ENCODE assay signal across 10 cellular contexts in the genomic region with DNA sequence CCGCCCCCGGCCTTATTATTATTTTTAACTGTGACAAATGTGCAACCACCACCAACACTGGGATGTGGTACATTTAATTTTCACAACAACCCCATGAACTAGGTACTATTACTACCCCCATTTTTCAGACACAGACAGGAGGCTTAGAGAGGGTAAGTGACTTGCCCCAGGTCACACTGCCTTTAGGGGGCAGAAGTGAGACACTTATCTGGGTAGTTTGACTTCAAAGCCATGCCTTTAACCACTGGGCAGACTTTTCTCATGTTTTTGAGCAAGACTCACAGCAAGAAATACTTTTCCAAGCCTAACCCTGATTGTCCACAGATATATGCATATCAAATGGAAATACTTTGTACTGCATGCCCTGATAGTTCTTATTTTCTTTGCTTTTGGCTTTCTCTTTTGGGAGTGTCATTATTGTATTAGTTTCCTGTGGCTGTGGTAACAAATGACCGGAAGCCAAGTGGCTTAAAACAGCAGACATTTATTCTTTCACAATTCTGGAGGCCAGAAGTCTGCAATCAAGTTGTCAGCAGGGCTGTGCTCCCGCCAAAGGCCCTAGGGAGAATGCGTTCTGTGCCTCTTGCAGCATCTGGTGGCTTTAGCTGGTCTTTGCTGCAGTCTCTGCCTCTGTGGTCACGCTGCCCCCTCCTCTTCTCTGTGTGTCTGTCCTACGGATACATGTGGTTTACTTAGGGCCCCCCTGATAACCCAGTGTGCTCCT.
A peak's percentile ranks its signal among the peaks of the same experiment; 100 is the strongest.
DNase-seq lines count a peak whose midpoint lies in the region; ATAC-seq and TF ChIP-seq lines count a peak whose summit lies in the region.
"Had no signal": no experiment of that assay in that cellular context is flagged by ENCODE, and none has a peak within 500 bp of the region (broad histone marks: within the 10 kb centered on the region; RNA-seq: fewer than 3 reads in every experiment).

No MANE protein-coding gene starts in this region.

- H3K9me3 Mint-ChIP-seq in activated naive CD4-positive, alpha-beta T cell treated with anti-CD3 and anti-CD28 coated beads for 36 hours: peaks cover 18% of the 10 kb centered on the region

- WGBS in smooth muscle cell (ENCODE audit: low lambda C conversion rate): 63% methylated on average over 7 of the region's 7 CpGs

- H3K4me1 ChIP-seq in MM.1S (ENCODE audit: low read length) (peaks cover 29% of the 10 kb centered on the region), smooth muscle cell (ENCODE audit: low read depth) (no peaks in the 10 kb centered on the region)

- CTCF ChIA-PET in activated naive CD4-positive, alpha-beta T cell treated with anti-CD3 and anti-CD28 coated beads for 36 hours (lab: Charles Lee): no interaction called here

- H3K4me3 Mint-ChIP-seq in activated naive CD4-positive, alpha-beta T cell treated with anti-CD3 and anti-CD28 coated beads for 36 hours: no peak overlapping the region
- H3K4me3 Mint-ChIP-seq: activated naive CD4-positive, alpha-beta T cell treated with anti-CD3 and anti-CD28 coated beads, Interleukin-2, amount 50 U/mL, for 24 hours; CD4-positive, alpha-beta memory T cell had no signal

- peaks cover 6% of the 10 kb centered on the region for H3K27me3 Mint-ChIP-seq in activated naive CD4-positive, alpha-beta T cell treated with anti-CD3 and anti-CD28 coated beads for 36 hours (ENCODE audit: low read depth)

- H3K79me2 ChIP-seq in MM.1S (ENCODE audit: low read length) (no peaks in the 10 kb centered on the region), smooth muscle cell (ENCODE audit: low read depth) (no peaks in the 10 kb centered on the region)

- peak; percentile 70 for TF ChIP-seq CTCF in MM.1S (IDR thresholded peaks at IDR 0.05; ENCODE audit: low read length)
- peak; percentile 15 for TF ChIP-seq CTCF in smooth muscle cell (IDR thresholded peaks at IDR 0.05; ENCODE audit: borderline replicate concordance, insufficient read depth, poor library complexity, severe bottlenecking)

- H3K9ac ChIP-seq in MM.1S (ENCODE audit: low read length): peak overlapping the region; percentile 10; the same call in 1 of the 2 replicates
- H3K9ac ChIP-seq in smooth muscle cell (ENCODE audit: low read depth): no peak overlapping the region

- H3K36me3 Mint-ChIP-seq in activated naive CD4-positive, alpha-beta T cell treated with anti-CD3 and anti-CD28 coated beads for 36 hours (ENCODE audit: low read depth): no peaks in the 10 kb centered on the region
- H3K36me3 Mint-ChIP-seq: CD4-positive, alpha-beta memory T cell had no signal

- ATAC-seq in HG02571 (IDR thresholded peaks at IDR 0.05; ENCODE audit: unreplicated experiment) (no peak), GM19035 (IDR thresholded peaks at IDR 0.05; ENCODE audit: unreplicated experiment) (no peak), HG03196 (IDR thresholded peaks at IDR 0.05; ENCODE audit: unreplicated experiment) (no peak)

- H3K9me2 ChIP-seq in MM.1S (replicated peaks; ENCODE audit: insufficient read depth, low read length): no peaks in the 10 kb centered on the region

- peak; percentile 13 for DNase-seq in activated naive CD4-positive, alpha-beta T cell treated with anti-CD3 and anti-CD28 coated beads for 36 hours
- DNase-seq in activated naive CD4-positive, alpha-beta T cell treated with Interleukin-2 at 50 U/mL for 16 hours: no peak
- DNase-seq in MM.1S: peak; percentile 83
- peak; percentile 41 for DNase-seq in dermis blood vessel endothelial cell
- DNase-seq in smooth muscle cell (lab: John Stamatoyannopoulos, UW; ENCODE audit: unreplicated experiment): no peak
- DNase-seq: CD4-positive, alpha-beta memory T cell had no signal

- no peak overlapping the region for H3K27ac Mint-ChIP-seq in activated naive CD4-positive, alpha-beta T cell treated with anti-CD3 and anti-CD28 coated beads for 36 hours
- H3K27ac Mint-ChIP-seq: activated naive CD4-positive, alpha-beta T cell treated with anti-CD3 and anti-CD28 coated beads, Interleukin-2, amount 50 U/mL, for 24 hours; CD4-positive, alpha-beta memory T cell had no signal

- H3K27ac ChIP-seq in MM.1S (ENCODE audit: low read length) (peak overlapping the region; percentile 70; the same call in 1 of the 2 replicates), smooth muscle cell (ENCODE audit: low read depth) (no peak overlapping the region)

- H3K9me3 ChIP-seq in MM.1S (replicated peaks; ENCODE audit: insufficient read depth, low read length) (no peaks in the 10 kb centered on the region), smooth muscle cell (replicated peaks; ENCODE audit: low read depth) (no peaks in the 10 kb centered on the region)

- no peaks in the 10 kb centered on the region for H3K36me3 ChIP-seq in MM.1S (replicated peaks; ENCODE audit: insufficient read depth, low read length)
- H3K36me3 ChIP-seq in smooth muscle cell (ENCODE audit: low read depth): no peaks in the 10 kb centered on the region

- peak overlapping the region; percentile 71 for H3K4me2 ChIP-seq in MM.1S (ENCODE audit: low read depth, low read length)
- no peak overlapping the region for H3K4me2 ChIP-seq in smooth muscle cell

- H4K20me1 ChIP-seq in MM.1S (ENCODE audit: insufficient read depth, low read length) (no peaks in the 10 kb centered on the region), smooth muscle cell (ENCODE audit: low read depth) (no peaks in the 10 kb centered on the region)

- H3K27me3 ChIP-seq in MM.1S (replicated peaks; ENCODE audit: insufficient read depth, low read length) (no peaks in the 10 kb centered on the region), smooth muscle cell (ENCODE audit: low read depth) (peaks cover 6% of the 10 kb centered on the region)

- intact Hi-C loops in activated naive CD4-positive, alpha-beta T cell treated with anti-CD3 and anti-CD28 coated beads for 36 hours (cut with micrococcal nuclease): no loop called here

- peak overlapping the region; percentile 43 for H2AFZ ChIP-seq in MM.1S (ENCODE audit: low read length)
- no peak overlapping the region for H2AFZ ChIP-seq in smooth muscle cell (ENCODE audit: low read depth)

- H3K4me3 ChIP-seq in MM.1S (ENCODE audit: low read length): peak overlapping the region; percentile 9; the same call in 1 of the 2 replicates
- H3K4me3 ChIP-seq in smooth muscle cell: no peak overlapping the region

- no peaks in the 10 kb centered on the region for H3K4me1 Mint-ChIP-seq in activated naive CD4-positive, alpha-beta T cell treated with anti-CD3 and anti-CD28 coated beads for 36 hours (ENCODE audit: low read depth)
- H3K4me1 Mint-ChIP-seq: activated naive CD4-positive, alpha-beta T cell treated with anti-CD3 and anti-CD28 coated beads, Interleukin-2, amount 50 U/mL, for 24 hours; CD4-positive, alpha-beta memory T cell had no signal

- H3F3A ChIP-seq in MM.1S (ENCODE audit: insufficient read depth, low read length) (peaks cover 14% of the 10 kb centered on the region; the same call in 1 of the 2 replicates), smooth muscle cell (ENCODE audit: low read depth) (no peaks in the 10 kb centered on the region)

Comparison
In these comparisons a context has a peak if more than half of its experiments do, and no peak if none do; other contexts are left out.
1. DNase-seq: peak in activated naive CD4-positive, alpha-beta T cell treated with anti-CD3 and anti-CD28 coated beads for 36 hours (single experiment), MM.1S (single experiment) and dermis blood vessel endothelial cell (single experiment); none in activated naive CD4-positive, alpha-beta T cell treated with Interleukin-2 at 50 U/mL for 16 hours (single experiment) and smooth muscle cell (single experiment).